In genomic region chr10:112209534-112210200, GRCh38 we compare ENCODE assay signal across 18 cellular contexts. TPM values are rescaled to one million over a fixed set of nuclear protein-coding genes. Genes with fewer than 3 reads are reported as not detected.
A peak's percentile ranks its signal among the peaks of the same experiment; 100 is the strongest.
DNase-seq lines count a peak whose midpoint lies in the region; ATAC-seq, FAIRE-seq and TF ChIP-seq lines count a peak whose summit lies in the region.
"Had no signal": no experiment of that assay in that cellular context is flagged by ENCODE, and none has a peak within 500 bp of the region (broad histone marks: within the 10 kb centered on the region; RNA-seq: fewer than 3 reads in every experiment).

No MANE protein-coding gene starts in this region.

- H3K4me1 Mint-ChIP-seq in neural progenitor cell (peaks cover 38% of the 10 kb centered on the region), T-helper 17 cell (peaks cover 4% of the 10 kb centered on the region)
- H3K4me1 Mint-ChIP-seq: stimulated activated naive CD8-positive, alpha-beta T cell treated with anti-CD3 and anti-CD28 coated beads, Interleukin-15, amount 100 ng/mL, for 72 hours had no signal

- no peaks in the 10 kb centered on the region for H4K20me1 ChIP-seq in neural progenitor cell (ENCODE audit: low read depth)
- H4K20me1 ChIP-seq: BLaER1 had no signal

- H3K4me1 ChIP-seq in neural progenitor cell, result peaks cover 13% of the 10 kb centered on the region
- H3K4me1 ChIP-seq: BLaER1 had no signal

- H3K27me3 Mint-ChIP-seq in neural progenitor cell (ENCODE audit: insufficient read depth, low read depth) (no peaks in the 10 kb centered on the region), T-helper 17 cell (peaks cover 61% of the 10 kb centered on the region)

- H3K27me3 ChIP-seq in neural progenitor cell, result no peaks in the 10 kb centered on the region
- H3K27me3 ChIP-seq: BLaER1 had no signal

- no peak for FAIRE-seq in RCC 7860 (lab: Jason Lieb, UNC)
- FAIRE-seq: HTR-8/SVneo had no signal

- H3K4me2 ChIP-seq in neural progenitor cell, result no peak overlapping the region
- H3K4me2 ChIP-seq: BLaER1 had no signal

- H3K9me3 Mint-ChIP-seq in neural progenitor cell, result peaks cover 4% of the 10 kb centered on the region
- H3K9me3 Mint-ChIP-seq: stimulated activated naive CD8-positive, alpha-beta T cell treated with anti-CD3 and anti-CD28 coated beads, Interleukin-15, amount 100 ng/mL, for 72 hours had no signal

- peaks cover 6% of the 10 kb centered on the region for H3F3A ChIP-seq in neural progenitor cell (ENCODE audit: low read depth)

- TF ChIP-seq CTCF in fibroblast of mammary gland (conservative IDR thresholded peaks at IDR 0.05; ENCODE audit: control insufficient read depth, insufficient read depth, low read depth, low read length) (no peak), neural progenitor cell (IDR thresholded peaks at IDR 0.05) (no peak)

- peak; percentile 44 for DNase-seq in ELF-1 (ENCODE audit: low read depth, low spot score)
- DNase-seq in RCC 7860 (ENCODE audit: low spot score), result peak; percentile 20
- peak; percentile 63 for DNase-seq in fibroblast of mammary gland (ENCODE audit: low read depth)
- no peak for DNase-seq in neural progenitor cell (ENCODE audit: low spot score)
- no peak for DNase-seq in NCI-H1417 (lab: John Stamatoyannopoulos, UW)
- DNase-seq in T-helper 17 cell, result no peak
- no peak for DNase-seq in NCI-H2227 (lab: John Stamatoyannopoulos, UW; ENCODE audit: unreplicated experiment)
- DNase-seq: activated CD8-positive, alpha-beta T cell treated with anti-CD3 and anti-CD28 coated beads, Interleukin-2, amount 10 ng/mL, durations not matched to agents 7 days and 5 days; cerebellar nuclear complex; DMS79 treated with DMSO at 0.1 percent for 48 hours; erythroblast; NCI-H1105 treated with DMSO at 0.1 percent for 48 hours; NCI-H510A; RPMI8226; stimulated activated naive CD8-positive, alpha-beta T cell treated with anti-CD3 and anti-CD28 coated beads, Interleukin-15, amount 100 ng/mL, for 72 hours had no signal

- H3K27ac Mint-ChIP-seq in neural progenitor cell (peak overlapping the region; percentile 53), T-helper 17 cell (no peak overlapping the region)
- H3K27ac Mint-ChIP-seq: activated CD8-positive, alpha-beta T cell treated with anti-CD3 and anti-CD28 coated beads, Interleukin-2, amount 10 ng/mL, durations not matched to agents 7 days and 5 days; stimulated activated naive CD8-positive, alpha-beta T cell treated with anti-CD3 and anti-CD28 coated beads, Interleukin-15, amount 100 ng/mL, for 72 hours had no signal

- no peak overlapping the region for H2AFZ ChIP-seq in neural progenitor cell (replicated peaks)

- H3K36me3 Mint-ChIP-seq in neural progenitor cell, result no peaks in the 10 kb centered on the region
- no peaks in the 10 kb centered on the region for H3K36me3 Mint-ChIP-seq in T-helper 17 cell (ENCODE audit: low read depth)

- no peaks in the 10 kb centered on the region for H3K79me2 ChIP-seq in neural progenitor cell (ENCODE audit: low read depth)

- no peaks in the 10 kb centered on the region for H3K36me3 ChIP-seq in neural progenitor cell
- H3K36me3 ChIP-seq: BLaER1 had no signal

- H3K4me3 Mint-ChIP-seq in neural progenitor cell, result no peak overlapping the region
- H3K4me3 Mint-ChIP-seq in T-helper 17 cell, result no peak overlapping the region
- H3K4me3 Mint-ChIP-seq: activated CD8-positive, alpha-beta T cell treated with anti-CD3 and anti-CD28 coated beads, Interleukin-2, amount 10 ng/mL, durations not matched to agents 7 days and 5 days; stimulated activated naive CD8-positive, alpha-beta T cell treated with anti-CD3 and anti-CD28 coated beads, Interleukin-15, amount 100 ng/mL, for 72 hours had no signal

- no peak for ATAC-seq in GM19351 (IDR thresholded peaks at IDR 0.05; ENCODE audit: unreplicated experiment)
- no peak for ATAC-seq in T-helper 17 cell
- ATAC-seq: activated CD8-positive, alpha-beta T cell treated with anti-CD3 and anti-CD28 coated beads, Interleukin-2, amount 10 ng/mL, durations not matched to agents 7 days and 5 days; stimulated activated naive CD8-positive, alpha-beta T cell treated with anti-CD3 and anti-CD28 coated beads, Interleukin-15, amount 100 ng/mL, for 72 hours had no signal

- H3K9me3 ChIP-seq in neural progenitor cell (ENCODE audit: low read depth), result no peaks in the 10 kb centered on the region
- no peaks in the 10 kb centered on the region for H3K9me3 ChIP-seq in T-helper 17 cell (ENCODE audit: control insufficient read depth, low read length, poor library complexity, severe bottlenecking)
- H3K9me3 ChIP-seq: BLaER1 had no signal

- H3K27ac ChIP-seq in neural progenitor cell, result no peak overlapping the region
- H3K27ac ChIP-seq: BLaER1 had no signal

- no peak overlapping the region for H3K4me3 ChIP-seq in fibroblast of mammary gland (ENCODE audit: control insufficient read depth, low read depth, low read length)
- H3K4me3 ChIP-seq in neural progenitor cell, result no peak overlapping the region
- H3K4me3 ChIP-seq: BLaER1 had no signal

- no peak overlapping the region for H3K9ac ChIP-seq in neural progenitor cell
- H3K9ac ChIP-seq: BLaER1 had no signal

RNA-seq across cellular contexts. Expression of gene GPAM, which starts 26.1 kb away (rescaled TPM):
- 14.8 and 18.9 TPM in 2 replicates for total RNA-seq in neural progenitor cell (ENCODE audit: low replicate concordance)
- 1 to 10 TPM; 3.2 to 4.9 TPM for total RNA-seq in T-helper 17 cell

Comparison
In these comparisons a context has a peak if more than half of its experiments do, and no peak if none do; other contexts are left out.
1. DNase-seq: peak in ELF-1 (single experiment), RCC 7860 (single experiment) and fibroblast of mammary gland (single experiment); none in neural progenitor cell (single experiment), NCI-H1417 (0 of 3), T-helper 17 cell (0 of 3) and NCI-H2227 (single experiment).